ENCODE assay signal across 24 cellular contexts in genomic region chr4:183458005-183458404, GRCh38.
"Had no signal": no experiment of that assay in that cellular context is flagged by ENCODE, and none has a peak within 500 bp of the region (broad histone marks: within the 10 kb centered on the region; RNA-seq: fewer than 3 reads in every experiment).

No MANE protein-coding gene starts in this region.

- H3K27ac ChIP-seq: colonic mucosa, esophagus squamous epithelium, gastrocnemius medialis, heart right ventricle, left lung, lower lobe of right lung had no signal

- H3K27me3 ChIP-seq: colonic mucosa, esophagus squamous epithelium, gastrocnemius medialis, heart right ventricle, left lung had no signal

- DNase-seq: colonic mucosa; cortex of kidney; effector CD4-positive, alpha-beta T cell; effector memory CD4-positive, alpha-beta T cell; esophagus squamous epithelium; foreskin fibroblast; foreskin melanocyte; gastrocnemius medialis; glutamatergic neuron; head of caudate nucleus; heart right ventricle; hippocampal formation; left cardiac atrium; left lung; left ventricle myocardium superior; lower lobe of right lung; mesenchymal stem cell; mucosa of descending colon; naive B cell had no signal

- ATAC-seq: gastrocnemius medialis, heart right ventricle, left cardiac atrium, left lung, left ventricle myocardium superior, lower lobe of right lung, mucosa of descending colon had no signal

- H3K27ac Mint-ChIP-seq: dendritic cell treated with granulocyte-macrophage colony-stimulating factor and Interleukin-4, amounts not matched to agents 40 ng/mL and 50 ng/mL, for 4 days; mesothelial cell of epicardium; naive B cell had no signal

- H3K36me3 Mint-ChIP-seq: naive B cell had no signal

- H3K36me3 ChIP-seq: colonic mucosa, left lung had no signal

- FAIRE-seq: endothelial cell of umbilical vein, islet of Langerhans, keratinocyte had no signal

- H3K4me1 Mint-ChIP-seq: mesothelial cell of epicardium had no signal

- H3K4me1 ChIP-seq: colonic mucosa, gastrocnemius medialis, left lung, lower lobe of right lung had no signal

- H3K9me3 Mint-ChIP-seq: dendritic cell treated with granulocyte-macrophage colony-stimulating factor and Interleukin-4, amounts not matched to agents 40 ng/mL and 50 ng/mL, for 4 days; mesothelial cell of epicardium; naive B cell had no signal

- H3K4me3 Mint-ChIP-seq: dendritic cell treated with granulocyte-macrophage colony-stimulating factor and Interleukin-4, amounts not matched to agents 40 ng/mL and 50 ng/mL, for 4 days; mesothelial cell of epicardium; naive B cell had no signal

- H3K9me3 ChIP-seq: colonic mucosa, esophagus squamous epithelium, gastrocnemius medialis, heart right ventricle, left lung, lower lobe of right lung, mucosa of descending colon had no signal

- H3K27me3 Mint-ChIP-seq: naive B cell had no signal

- H3K4me3 ChIP-seq: colonic mucosa, esophagus squamous epithelium, gastrocnemius medialis, heart right ventricle, left lung, lower lobe of right lung, mucosa of descending colon had no signal
